ENCODE assay signal across 8 cellular contexts in the genomic region with DNA sequence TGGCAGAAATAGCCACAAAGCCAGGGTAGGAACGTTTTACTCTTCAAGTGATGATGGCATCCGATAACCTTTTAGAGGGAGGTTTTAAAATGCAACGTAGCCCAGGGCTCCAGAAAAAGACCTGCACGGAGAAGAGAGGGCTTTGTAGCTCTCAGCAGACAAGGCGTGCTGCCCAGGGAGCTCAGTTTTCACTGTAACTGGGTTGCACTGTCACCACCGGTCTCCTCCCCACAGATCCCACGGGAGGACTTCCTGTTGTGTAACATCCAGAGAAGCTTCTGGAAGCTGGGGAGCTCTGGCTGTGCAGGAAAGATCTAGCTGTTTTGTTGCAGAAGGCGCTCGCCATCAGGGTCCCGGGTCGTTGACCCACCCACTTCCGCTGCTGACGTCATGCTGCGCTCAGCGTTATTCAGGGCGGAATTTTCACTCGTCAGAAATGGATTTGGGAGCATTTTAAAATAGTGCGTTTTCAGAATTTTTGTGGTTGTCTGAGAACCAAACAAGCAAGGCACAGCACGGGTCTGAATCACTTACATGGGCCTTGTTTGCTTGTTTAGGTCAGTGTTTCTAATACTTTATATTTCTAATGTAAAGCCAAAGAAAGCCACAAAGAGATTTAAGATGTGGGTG. TPM values are rescaled to one million over a fixed set of nuclear protein-coding genes. Genes with fewer than 3 reads are reported as not detected.
A peak's percentile ranks its signal among the peaks of the same experiment; 100 is the strongest.
DNase-seq lines count a peak whose midpoint lies in the region; ATAC-seq, FAIRE-seq and TF ChIP-seq lines count a peak whose summit lies in the region.
"Had no signal": no experiment of that assay in that cellular context is flagged by ENCODE, and none has a peak within 500 bp of the region (broad histone marks: within the 10 kb centered on the region; RNA-seq: fewer than 3 reads in every experiment).

No MANE protein-coding gene starts in this region.

- H3K4me3 ChIP-seq in OCI-LY3 (ENCODE audit: low read length) (peak overlapping the region; percentile 63), epithelial cell of esophagus (ENCODE audit: low read length) (no peak overlapping the region), mucosa of descending colon (no peak overlapping the region)

- H3K9me3 ChIP-seq in OCI-LY3 (ENCODE audit: insufficient read depth, low read length) (no peaks in the 10 kb centered on the region), mucosa of descending colon (no peaks in the 10 kb centered on the region)

- H3K9ac ChIP-seq in OCI-LY3 (ENCODE audit: low read length) = no peak overlapping the region

- peak; percentile 53 for ATAC-seq in mucosa of descending colon
- no peak for ATAC-seq in HG03521 (IDR thresholded peaks at IDR 0.05; ENCODE audit: unreplicated experiment)
- no peak for ATAC-seq in HG02885 (IDR thresholded peaks at IDR 0.05; ENCODE audit: poor library complexity, unreplicated experiment)

- H3K4me1 ChIP-seq in OCI-LY3 (ENCODE audit: low read length) = no peaks in the 10 kb centered on the region
- no peaks in the 10 kb centered on the region for H3K4me1 ChIP-seq in mucosa of descending colon (ENCODE audit: low read depth)

- DNase-seq in epithelial cell of esophagus (ENCODE audit: low read depth) (peak; percentile 13), mucosa of descending colon (peak; percentile 46 to 52 (median 52)), urothelium cell line (ENCODE audit: low spot score) (peak; percentile 81), cerebellum (ENCODE audit: low spot score) (no peak)
- DNase-seq: NCI-H774 had no signal

- FAIRE-seq in urothelium cell line (lab: Jason Lieb, UNC) = peak; percentile 32

- H3K79me2 ChIP-seq in OCI-LY3 (ENCODE audit: low read length) = peaks cover 63% of the 10 kb centered on the region

- H3K27ac ChIP-seq in OCI-LY3 (ENCODE audit: low read length) = no peak overlapping the region

- no peak overlapping the region for H2AFZ ChIP-seq in OCI-LY3 (ENCODE audit: low read depth, low read length)

- H3K4me2 ChIP-seq in OCI-LY3 (ENCODE audit: low read length) = peak overlapping the region; percentile 44

- H3K27me3 ChIP-seq in OCI-LY3 (ENCODE audit: low read depth, low read length) = no peaks in the 10 kb centered on the region

- H3K36me3 ChIP-seq in OCI-LY3 (replicated peaks; ENCODE audit: low read depth, low read length) = no peaks in the 10 kb centered on the region
- no peaks in the 10 kb centered on the region for H3K36me3 ChIP-seq in mucosa of descending colon (ENCODE audit: low read depth)

- H4K20me1 ChIP-seq in OCI-LY3 (ENCODE audit: insufficient read depth, low read length) = peaks cover 83% of the 10 kb centered on the region

- TF ChIP-seq CTCF in OCI-LY3 (IDR thresholded peaks at IDR 0.05; ENCODE audit: low read depth, low read length) (no peak), epithelial cell of esophagus (IDR thresholded peaks at IDR 0.05; ENCODE audit: insufficient read depth, low read depth, low read length, missing control alignments) (no peak), mucosa of descending colon (IDR thresholded peaks at IDR 0.05) (no peak)

- intact Hi-C loops in mucosa of descending colon (cut with DNase I, micrococcal nuclease) = no loop called here

RNA-seq across cellular contexts. Expression of gene ATP11A, which starts 50.8 kb away (rescaled TPM):
- total RNA-seq in mucosa of descending colon = 10 to 100 TPM; 15.5 to 28.7 (median 19.4) TPM
- 15.3 TPM for total RNA-seq in cerebellum
